ENCODE assay signal across 1 cellular context in the genomic region with DNA sequence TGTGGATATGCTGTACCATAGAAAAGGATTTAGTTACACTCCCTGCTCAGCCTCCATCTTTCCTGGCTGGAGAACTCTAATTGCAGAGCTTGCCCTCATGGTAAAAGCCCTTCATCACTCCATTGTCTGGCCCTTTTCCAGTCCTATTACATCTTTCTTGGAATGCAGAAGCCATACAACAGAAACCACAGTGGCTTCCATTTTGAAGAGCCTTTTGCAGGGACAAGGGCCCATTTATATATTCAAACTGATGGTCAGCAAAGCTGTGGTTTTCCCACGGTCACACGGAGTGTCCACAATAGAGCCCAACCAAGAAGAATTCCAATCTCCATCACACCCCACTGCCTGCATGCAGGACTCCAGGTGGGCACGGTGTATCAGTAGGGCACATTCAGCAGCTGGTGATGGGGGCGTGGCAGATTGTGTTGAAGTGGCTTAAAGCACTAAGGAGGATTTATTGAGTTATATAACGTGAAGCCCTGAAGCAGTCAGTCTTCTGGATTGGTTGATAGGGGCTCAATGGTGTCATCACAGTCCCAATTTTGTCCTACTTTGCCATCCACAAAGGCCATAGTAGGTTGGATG.
TF ChIP-seq lines count a peak whose summit lies in the region.

No MANE protein-coding gene starts in this region.

TF ChIP-seq in IMR-90, 13 proteins besides CTCF, POLR2A, EP300 and RAD21:
- TF ChIP-seq NFE2L2 (IDR thresholded peaks at IDR 0.05; ENCODE audit: low read depth, low read length) (no peak), USF2 (IDR thresholded peaks at IDR 0.05; ENCODE audit: low read depth, low read length) (no peak), RFX5 (IDR thresholded peaks at IDR 0.05; ENCODE audit: low read depth, low read length) (no peak), BHLHE40 (IDR thresholded peaks at IDR 0.05; ENCODE audit: low read depth, low read length) (no peak)
